In the genomic region with DNA sequence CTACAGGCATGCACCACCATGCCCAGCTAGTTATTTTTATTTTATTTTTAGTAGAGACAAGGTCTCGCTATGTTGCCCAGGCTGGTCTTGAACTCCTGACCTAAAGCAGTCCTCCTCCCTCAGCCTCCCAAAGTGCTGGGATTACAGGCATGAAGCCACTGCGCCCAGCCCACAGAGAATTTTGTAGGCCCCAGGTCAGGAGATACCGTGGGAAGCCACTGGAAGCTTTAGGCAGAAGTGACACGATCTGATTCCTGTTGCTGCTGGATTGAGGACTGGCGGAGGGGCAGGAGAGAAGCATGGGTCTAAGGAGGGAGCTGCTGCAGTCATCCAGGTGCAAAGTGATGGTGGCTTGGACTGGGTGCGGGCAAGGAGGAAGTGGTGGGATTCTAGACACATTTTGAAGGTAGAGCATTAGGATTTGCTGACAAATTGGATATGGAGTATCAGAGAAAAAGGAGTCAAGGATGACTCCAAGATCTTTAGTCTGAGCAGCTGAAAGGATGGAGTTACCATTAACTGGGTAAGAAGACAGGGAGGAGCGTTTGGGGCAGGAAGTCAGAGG, we compare ENCODE assay signal across 15 cellular contexts. TPM values are rescaled to one million over a fixed set of nuclear protein-coding genes. Genes with fewer than 3 reads are reported as not detected.
A peak's percentile ranks its signal among the peaks of the same experiment; 100 is the strongest.
DNase-seq lines count a peak whose midpoint lies in the region; ATAC-seq and TF ChIP-seq lines count a peak whose summit lies in the region.
"Had no signal": no experiment of that assay in that cellular context is flagged by ENCODE, and none has a peak within 500 bp of the region (broad histone marks: within the 10 kb centered on the region; RNA-seq: fewer than 3 reads in every experiment).

No MANE protein-coding gene starts in this region.

- POLR2A ChIA-PET in activated CD8-positive, alpha-beta T cell treated with anti-CD3 and anti-CD28 coated beads for 36 hours (lab: Charles Lee) = interaction anchor here (1.0 to 8.0 kb wide), 3 partner anchors 12 to 61 kb away, joined by 3 to 63 read pairs (median 8); a partner anchor contains a TSS

- H3K27me3 Mint-ChIP-seq in activated CD8-positive, alpha-beta T cell treated with anti-CD3 and anti-CD28 coated beads for 36 hours = no peaks in the 10 kb centered on the region
- no peaks in the 10 kb centered on the region for H3K27me3 Mint-ChIP-seq in effector memory CD8-positive, alpha-beta T cell
- H3K27me3 Mint-ChIP-seq in stimulated activated naive B cell treated with anti-CD40 and anti-IgM and Interleukin-4, amounts not matched to agents 10 μg/mL and 1 μg/mL and 100 μg/mL, for 72 hours = no peaks in the 10 kb centered on the region

- H3K4me1 Mint-ChIP-seq in activated CD8-positive, alpha-beta T cell treated with anti-CD3 and anti-CD28 coated beads for 36 hours (ENCODE audit: low read depth) = peaks cover 93% of the 10 kb centered on the region
- H3K4me1 Mint-ChIP-seq in effector memory CD8-positive, alpha-beta T cell (ENCODE audit: low read depth in 2 of 2) = peaks cover 84 to 89% of the 10 kb centered on the region in 2 donors
- H3K4me1 Mint-ChIP-seq in stimulated activated naive B cell treated with anti-CD40 and anti-IgM and Interleukin-4, amounts not matched to agents 10 μg/mL and 1 μg/mL and 100 μg/mL, for 72 hours = peaks cover 64 to 79% of the 10 kb centered on the region in 2 donors

- H3K4me3 Mint-ChIP-seq in activated CD8-positive, alpha-beta T cell treated with anti-CD3 and anti-CD28 coated beads for 36 hours = no peak overlapping the region
- peak overlapping the region; percentile 63 to 86 for H3K4me3 Mint-ChIP-seq in effector memory CD8-positive, alpha-beta T cell
- H3K4me3 Mint-ChIP-seq in stimulated activated naive B cell treated with anti-CD40 and anti-IgM and Interleukin-4, amounts not matched to agents 10 μg/mL and 1 μg/mL and 100 μg/mL, for 72 hours = no peak overlapping the region

- H3K36me3 Mint-ChIP-seq in activated CD8-positive, alpha-beta T cell treated with anti-CD3 and anti-CD28 coated beads for 36 hours (ENCODE audit: low read depth) = peaks cover 51% of the 10 kb centered on the region
- peaks cover 100% of the 10 kb centered on the region for H3K36me3 Mint-ChIP-seq in effector memory CD8-positive, alpha-beta T cell (ENCODE audit: insufficient read depth)
- peaks cover 24 to 58% of the 10 kb centered on the region in 2 donors for H3K36me3 Mint-ChIP-seq in stimulated activated naive B cell treated with anti-CD40 and anti-IgM and Interleukin-4, amounts not matched to agents 10 μg/mL and 1 μg/mL and 100 μg/mL, for 72 hours

- H3K27ac Mint-ChIP-seq in activated CD8-positive, alpha-beta T cell treated with anti-CD3 and anti-CD28 coated beads for 36 hours = peak overlapping the region; percentile 36
- peak overlapping the region; percentile 95 to 99 for H3K27ac Mint-ChIP-seq in effector memory CD8-positive, alpha-beta T cell
- peak overlapping the region; percentile 21 for H3K27ac Mint-ChIP-seq in stimulated activated naive B cell treated with anti-CD40 and anti-IgM and Interleukin-4, amounts not matched to agents 10 μg/mL and 1 μg/mL and 100 μg/mL, for 72 hours
- H3K27ac Mint-ChIP-seq: neural progenitor cell had no signal

- ATAC-seq in activated CD8-positive, alpha-beta T cell treated with anti-CD3 and anti-CD28 coated beads for 36 hours = no peak
- ATAC-seq in effector memory CD8-positive, alpha-beta T cell (replicated peaks) = no peak
- ATAC-seq in stimulated activated naive B cell treated with anti-CD40 and anti-IgM and Interleukin-4, amounts not matched to agents 10 μg/mL and 1 μg/mL and 100 μg/mL, for 72 hours (replicated peaks) = no peak
- ATAC-seq: lower lobe of right lung had no signal

- CTCF ChIA-PET in activated CD8-positive, alpha-beta T cell treated with anti-CD3 and anti-CD28 coated beads for 36 hours (lab: Charles Lee) = interaction anchor here (38.2 kb wide), 1 partner anchor 93 kb away, joined by 1049 read pairs; no protein-coding TSS in a partner anchor

- H3K9me3 Mint-ChIP-seq in activated CD8-positive, alpha-beta T cell treated with anti-CD3 and anti-CD28 coated beads for 36 hours = no peaks in the 10 kb centered on the region
- no peaks in the 10 kb centered on the region for H3K9me3 Mint-ChIP-seq in effector memory CD8-positive, alpha-beta T cell
- no peaks in the 10 kb centered on the region for H3K9me3 Mint-ChIP-seq in stimulated activated naive B cell treated with anti-CD40 and anti-IgM and Interleukin-4, amounts not matched to agents 10 μg/mL and 1 μg/mL and 100 μg/mL, for 72 hours
- H3K9me3 Mint-ChIP-seq: neural progenitor cell had no signal

- DNase-seq in activated effector memory CD4-positive, alpha-beta T cell treated with Interleukin-2 at 50 U/mL for 16 hours = peak; percentile 0
- DNase-seq in activated effector memory CD4-positive, alpha-beta T cell treated with anti-CD3 and anti-CD28 coated beads, Interleukin-2, amount 50 U/mL, for 16 hours = no peak
- DNase-seq in activated CD8-positive, alpha-beta T cell treated with anti-CD3 and anti-CD28 coated beads for 36 hours = peak; percentile 2
- DNase-seq in effector memory CD8-positive, alpha-beta T cell = no peak
- no peak for DNase-seq in stimulated activated naive B cell treated with anti-CD40 and anti-IgM and Interleukin-4, amounts not matched to agents 10 μg/mL and 1 μg/mL and 100 μg/mL, for 72 hours
- DNase-seq in AG20443 (ENCODE audit: low spot score) = no peak
- no peak for DNase-seq in GM20000 (ENCODE audit: low spot score)
- no peak for DNase-seq in DMS79 (lab: John Stamatoyannopoulos, UW)
- DNase-seq: activated gamma-delta T cell, lower lobe of right lung, MG63, NCI-H2081, NCI-H526 treated with DMSO at 0.1 percent for 48 hours, PC-9 had no signal

- TF ChIP-seq CTCF in activated CD8-positive, alpha-beta T cell treated with anti-CD3 and anti-CD28 coated beads for 36 hours (IDR thresholded peaks at IDR 0.05) = no peak
- TF ChIP-seq CTCF in GM20000 (IDR thresholded peaks at IDR 0.05; ENCODE audit: extremely low read depth, missing control alignments) = no peak

- intact Hi-C loops in activated CD8-positive, alpha-beta T cell treated with anti-CD3 and anti-CD28 coated beads for 36 hours (cut with micrococcal nuclease) = no loop called here

RNA-seq across cellular contexts. Expression of a gene that starts 20.7 kb away (rescaled TPM):
- total RNA-seq in activated CD8-positive, alpha-beta T cell treated with anti-CD3 and anti-CD28 coated beads for 36 hours = 10 to 100 TPM; 47.4 to 50.3 TPM

RNA-seq across cellular contexts. Expression of a gene that starts 41.6 kb away (rescaled TPM):
- total RNA-seq in activated CD8-positive, alpha-beta T cell treated with anti-CD3 and anti-CD28 coated beads for 36 hours = 100 to 1,000 TPM; 235 to 242 TPM

Comparison
In these comparisons a context has a peak if more than half of its experiments do, and no peak if none do; other contexts are left out.
1. DNase-seq: peak in activated effector memory CD4-positive, alpha-beta T cell treated with Interleukin-2 at 50 U/mL for 16 hours (single experiment) and activated CD8-positive, alpha-beta T cell treated with anti-CD3 and anti-CD28 coated beads for 36 hours (single experiment); none in activated effector memory CD4-positive, alpha-beta T cell treated with anti-CD3 and anti-CD28 coated beads, Interleukin-2, amount 50 U/mL, for 16 hours (single experiment), effector memory CD8-positive, alpha-beta T cell (0 of 3), stimulated activated naive B cell treated with anti-CD40 and anti-IgM and Interleukin-4, amounts not matched to agents 10 μg/mL and 1 μg/mL and 100 μg/mL, for 72 hours (single experiment), AG20443 (single experiment), GM20000 (single experiment) and DMS79 (single experiment).
2. H3K27ac Mint-ChIP-seq: peak in every context shown above with its lines; median percentile 97 in effector memory CD8-positive, alpha-beta T cell; 36 in activated CD8-positive, alpha-beta T cell treated with anti-CD3 and anti-CD28 coated beads for 36 hours; 21 in stimulated activated naive B cell treated with anti-CD40 and anti-IgM and Interleukin-4, amounts not matched to agents 10 μg/mL and 1 μg/mL and 100 μg/mL, for 72 hours.
3. H3K4me3 Mint-ChIP-seq: peak in effector memory CD8-positive, alpha-beta T cell (2 of 2); none in activated CD8-positive, alpha-beta T cell treated with anti-CD3 and anti-CD28 coated beads for 36 hours (single experiment) and stimulated activated naive B cell treated with anti-CD40 and anti-IgM and Interleukin-4, amounts not matched to agents 10 μg/mL and 1 μg/mL and 100 μg/mL, for 72 hours (0 of 2).